In the genomic region with DNA sequence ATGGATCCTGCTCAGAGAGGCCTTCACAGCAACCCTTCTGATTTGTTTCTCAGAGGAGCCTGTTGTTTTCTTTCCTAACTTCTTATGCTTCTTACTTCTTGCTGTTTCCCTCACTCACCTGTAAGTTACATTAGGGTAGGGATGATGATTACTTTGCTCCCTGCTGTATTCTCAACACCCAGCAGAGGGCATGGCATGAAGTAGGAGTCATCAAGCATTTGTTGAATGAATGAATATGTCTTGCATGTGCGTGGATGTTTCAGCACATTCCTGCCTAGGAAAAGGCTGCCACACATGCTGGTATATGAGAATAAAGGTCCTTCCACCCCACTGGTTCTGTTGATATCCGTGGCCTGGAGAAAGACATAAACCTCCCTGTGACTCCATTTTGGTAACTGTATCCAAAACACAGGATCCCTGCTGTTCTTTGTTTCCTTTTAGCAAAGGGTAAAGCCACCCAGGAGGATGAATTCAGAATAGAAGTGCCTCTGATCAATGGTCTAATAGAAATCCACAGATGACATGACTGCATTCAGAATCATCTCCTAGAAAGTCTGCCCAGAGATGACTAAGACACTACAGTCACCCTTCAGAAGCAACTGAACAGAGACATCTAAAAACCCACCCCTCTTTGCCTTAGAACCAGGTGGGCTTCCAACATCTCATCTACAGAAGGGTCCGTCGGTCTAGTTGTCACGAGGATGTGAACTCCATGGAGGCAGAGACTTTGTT, we compare ENCODE assay signal across 10 cellular contexts.
A peak's percentile ranks its signal among the peaks of the same experiment; 100 is the strongest.
DNase-seq lines count a peak whose midpoint lies in the region; ATAC-seq and TF ChIP-seq lines count a peak whose summit lies in the region.
"Had no signal": no experiment of that assay in that cellular context is flagged by ENCODE, and none has a peak within 500 bp of the region (broad histone marks: within the 10 kb centered on the region; RNA-seq: fewer than 3 reads in every experiment).

No MANE protein-coding gene starts in this region.

- DNase-seq in right atrium auricular region (ENCODE audit: low spot score) (no peak), Right ventricle myocardium superior (no peak), NCI-H748 (lab: John Stamatoyannopoulos, UW; ENCODE audit: unreplicated experiment) (peak; percentile 38), fibroblast of pulmonary artery (ENCODE audit: low read depth) (peak; percentile 8), GF-D8 (lab: John Stamatoyannopoulos, UW) (no peak)
- DNase-seq in activated T-cell treated with anti-CD3 and anti-CD28 coated beads, Interleukin-2, amount 50 U/mL, for 1 hour = no peak
- no peak for DNase-seq in effector CD8-positive, alpha-beta T cell (lab: John Stamatoyannopoulos, UW)
- DNase-seq: activated T-cell treated with anti-CD3 and anti-CD28 coated beads, Interleukin-2, amount 50 U/mL, for 24 hours; stimulated activated CD8-positive, alpha-beta memory T cell treated with anti-CD3 and anti-CD28 coated beads, Interleukin-4, amount 100 ng/mL, for 48 hours had no signal

- H3K36me3 ChIP-seq in right atrium auricular region = no peaks in the 10 kb centered on the region

- H3K27me3 ChIP-seq in right atrium auricular region = no peaks in the 10 kb centered on the region

- ATAC-seq in Right ventricle myocardium superior (ENCODE audit: poor library complexity) = no peak
- no peak for ATAC-seq in HG03342 (IDR thresholded peaks at IDR 0.05; ENCODE audit: unreplicated experiment)

- H3K27ac ChIP-seq in right atrium auricular region = no peak overlapping the region

- H3K4me3 ChIP-seq in right atrium auricular region = no peak overlapping the region
- H3K4me3 ChIP-seq in fibroblast of pulmonary artery (replicated peaks; ENCODE audit: low read depth, low read length) = no peak overlapping the region

- H3K9me3 ChIP-seq in right atrium auricular region = no peaks in the 10 kb centered on the region

- intact Hi-C loops in Right ventricle myocardium superior (cut with DNase I) = no loop called here

- H3K4me1 ChIP-seq in right atrium auricular region = no peaks in the 10 kb centered on the region

- TF ChIP-seq CTCF in right atrium auricular region (IDR thresholded peaks at IDR 0.05) (peak; percentile 19 to 45), fibroblast of pulmonary artery (IDR thresholded peaks at IDR 0.05; ENCODE audit: low read length, missing control alignments) (peak; percentile 34)

Comparison
In these comparisons a context has a peak if more than half of its experiments do, and no peak if none do; other contexts are left out.
1. DNase-seq: peak in NCI-H748 (single experiment) and fibroblast of pulmonary artery (single experiment); none in right atrium auricular region (single experiment), Right ventricle myocardium superior (single experiment), GF-D8 (single experiment), activated T-cell treated with anti-CD3 and anti-CD28 coated beads, Interleukin-2, amount 50 U/mL, for 1 hour (single experiment) and effector CD8-positive, alpha-beta T cell (single experiment).